1 cellular context compared by ENCODE assay signal in the genomic region with DNA sequence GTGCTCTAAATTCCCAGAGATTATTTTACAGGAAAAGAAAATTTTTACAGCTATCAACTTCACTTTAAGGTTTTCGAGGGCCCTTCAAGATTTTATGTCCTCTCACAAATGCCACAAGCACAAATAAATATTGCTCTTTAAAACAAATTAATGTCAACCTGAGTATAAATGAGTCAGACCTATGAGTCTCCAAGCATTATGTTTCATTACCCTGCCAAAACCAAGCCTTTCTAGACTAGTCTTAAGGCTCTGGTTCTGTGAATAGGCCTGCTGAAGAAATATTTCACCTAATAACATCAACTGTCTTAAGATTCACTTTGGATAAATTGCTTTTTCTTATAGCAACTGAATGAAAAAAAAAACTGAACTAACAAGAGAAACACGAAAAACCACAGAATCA.
TF ChIP-seq lines count a peak whose summit lies in the region.

No MANE protein-coding gene starts in this region.

TF ChIP-seq in IMR-90, 13 proteins besides CTCF, POLR2A, EP300 and RAD21 (continued from another document):
- TF ChIP-seq USF2 (IDR thresholded peaks at IDR 0.05; ENCODE audit: low read depth, low read length) (no peak), CHD1 (IDR thresholded peaks at IDR 0.05; ENCODE audit: low read depth, low read length) (no peak), MXI1 (IDR thresholded peaks at IDR 0.05; ENCODE audit: borderline replicate concordance, low read depth, low read length) (no peak), CEBPB (IDR thresholded peaks at IDR 0.05; ENCODE audit: low read depth, low read length) (no peak), SMC3 (IDR thresholded peaks at IDR 0.05; ENCODE audit: low read depth, low read length) (no peak), RFX5 (IDR thresholded peaks at IDR 0.05; ENCODE audit: low read depth, low read length) (no peak), RCOR1 (IDR thresholded peaks at IDR 0.05; ENCODE audit: insufficient replicate concordance, low read length) (no peak), MAFK (IDR thresholded peaks at IDR 0.05; ENCODE audit: low read depth, low read length) (no peak), ELK1 (IDR thresholded peaks at IDR 0.05; ENCODE audit: borderline replicate concordance, low read depth, low read length) (no peak), BHLHE40 (IDR thresholded peaks at IDR 0.05; ENCODE audit: low read depth, low read length) (no peak), FOS (IDR thresholded peaks at IDR 0.05; ENCODE audit: low read depth, low read length) (no peak)
